Comparison of ENCODE assay signal across 8 cellular contexts in the genomic region with DNA sequence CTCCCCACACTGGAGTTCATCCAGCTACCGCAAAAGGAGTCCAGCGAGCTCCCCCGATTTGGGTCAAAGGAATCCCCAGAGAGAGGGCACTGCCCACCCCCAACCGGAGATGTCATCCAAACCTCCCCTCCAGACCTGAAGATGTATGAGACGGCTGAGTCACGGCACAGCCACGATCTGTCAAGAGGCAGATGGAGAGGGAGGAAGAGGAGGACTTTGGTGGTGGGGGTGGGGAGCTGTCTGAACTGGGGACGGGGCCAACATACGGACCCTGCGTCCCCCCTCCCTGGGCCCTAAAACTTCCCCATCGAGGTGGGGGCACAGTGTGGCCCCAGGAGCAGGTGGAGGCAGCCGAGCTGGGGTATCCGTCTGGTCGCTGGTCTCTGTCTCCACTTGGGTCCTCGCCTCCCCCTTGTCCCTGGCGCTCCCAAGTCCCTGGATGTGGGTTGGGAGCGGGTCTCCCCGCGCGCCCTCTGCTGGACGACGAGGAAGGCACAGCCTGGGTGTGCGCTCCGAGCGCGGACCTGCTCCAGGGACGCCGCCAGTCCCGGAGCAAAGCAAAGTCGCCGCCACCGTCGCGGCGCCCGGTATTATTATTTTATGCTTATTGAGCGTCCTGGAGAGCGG. TPM values are rescaled to one million over a fixed set of nuclear protein-coding genes. Genes with fewer than 3 reads are reported as not detected.
DNase-seq lines count a peak whose midpoint lies in the region; ATAC-seq and TF ChIP-seq lines count a peak whose summit lies in the region.

No MANE protein-coding gene starts in this region.

- ATAC-seq in HG02642 (IDR thresholded peaks at IDR 0.05; ENCODE audit: poor library complexity, unreplicated experiment) (peak; percentile 49), HG03565 (IDR thresholded peaks at IDR 0.05; ENCODE audit: unreplicated experiment) (no peak)

- no peaks in the 10 kb centered on the region for H3K36me3 ChIP-seq in esophagus muscularis mucosa
- H3K36me3 ChIP-seq in tibial artery: no peaks in the 10 kb centered on the region

- peaks cover 9 to 78% (median 55%) of the 10 kb centered on the region in 4 donors for H3K27me3 ChIP-seq in esophagus muscularis mucosa
- peaks cover 0 to 61% of the 10 kb centered on the region in 2 donors for H3K27me3 ChIP-seq in tibial artery

- intact Hi-C loops in esophagus muscularis mucosa (cut with DNase I): loop anchor here (1.0 kb wide), 1 partner anchor 20 kb away; no protein-coding TSS in a partner anchor
- intact Hi-C loops in tibial artery (cut with DNase I; ENCODE audit: low total_unique reads): loop anchor here (2.0 to 10.0 kb wide), 2 partner anchors 19 to 51 kb away; no protein-coding TSS in a partner anchor

- DNase-seq in COR-L47 (lab: John Stamatoyannopoulos, UW) (peak; percentile 58), NOMO-1 (lab: John Stamatoyannopoulos, UW; ENCODE audit: unreplicated experiment in 2 of 2) (peak; percentile 22 to 36), esophagus muscularis mucosa (ENCODE audit: extremely low spot score) (no peak), mucosa of gallbladder (ENCODE audit: low spot score) (peak; percentile 76), tibial artery (peak; percentile 75 to 82)
- peak; percentile 73 for DNase-seq in activated T-cell treated with anti-CD3 and anti-CD28 coated beads, Interleukin-2, amount 50 U/mL, for 1 hour

- H3K9me3 ChIP-seq in esophagus muscularis mucosa: no peaks in the 10 kb centered on the region
- H3K9me3 ChIP-seq in tibial artery: no peaks in the 10 kb centered on the region

- WGBS in esophagus muscularis mucosa: under 1% methylated on average over 35 of the region's 38 CpGs

- H3K4me3 ChIP-seq in esophagus muscularis mucosa (peak overlapping the region; percentile 34 to 52 (median 38)), tibial artery (peak overlapping the region; percentile 9 to 31)

- TF ChIP-seq CTCF in esophagus muscularis mucosa (IDR thresholded peaks at IDR 0.05): peak in 2 of 3 experiments; percentile 80 to 89
- TF ChIP-seq CTCF in tibial artery (IDR thresholded peaks at IDR 0.05): peak; percentile 84 to 96

- H3K27ac ChIP-seq in esophagus muscularis mucosa (replicated peaks in 1 of 4): no peak overlapping the region
- H3K27ac ChIP-seq in tibial artery: no peak overlapping the region

- TF ChIP-seq EP300 in esophagus muscularis mucosa (IDR thresholded peaks at IDR 0.05): no peak

- TF ChIP-seq POLR2A in esophagus muscularis mucosa (IDR thresholded peaks at IDR 0.05; ENCODE audit: low read depth): no peak

- H3K4me1 ChIP-seq in esophagus muscularis mucosa: peaks cover 31 to 42% (median 35%) of the 10 kb centered on the region in 4 donors
- H3K4me1 ChIP-seq in tibial artery: peaks cover 0 to 33% (median 29%) of the 10 kb centered on the region in 4 donors

RNA-seq across cellular contexts. Expression of a gene that starts 3.8 kb away (rescaled TPM):
- 10 to 100 TPM; 11.6 to 24.5 (median 14.1) TPM for total RNA-seq in esophagus muscularis mucosa
- 15.6 TPM for total RNA-seq in mucosa of gallbladder

RNA-seq across cellular contexts. Expression of a gene that starts 20.8 kb away (rescaled TPM):
- total RNA-seq in esophagus muscularis mucosa (100 to 1,000 TPM; 131 to 176 (median 160) TPM), mucosa of gallbladder (138 TPM)

RNA-seq across cellular contexts. Expression of a gene that starts 43.8 kb away (rescaled TPM):
- 10 to 100 TPM; 50.5 to 71.6 (median 65.9) TPM for total RNA-seq in esophagus muscularis mucosa
- 142 TPM for total RNA-seq in mucosa of gallbladder
